32 cellular contexts compared by ENCODE assay signal in genomic region chr19:1736280-1736679, GRCh38. TPM values are rescaled to one million over a fixed set of nuclear protein-coding genes. Genes with fewer than 3 reads are reported as not detected.
"Had no signal": no experiment of that assay in that cellular context is flagged by ENCODE, and none has a peak within 500 bp of the region (broad histone marks: within the 10 kb centered on the region; RNA-seq: fewer than 3 reads in every experiment).

No MANE protein-coding gene starts in this region.

- ATAC-seq: activated CD4-positive, alpha-beta T cell treated with anti-CD3 and anti-CD28 coated beads for 36 hours; activated CD8-positive, alpha-beta memory T cell treated with anti-CD3 and anti-CD28 coated beads, Interleukin-2, amount 10 ng/mL, durations not matched to agents 7 days and 5 days; activated CD8-positive, alpha-beta T cell treated with anti-CD3 and anti-CD28 coated beads, Interleukin-2, amount 10 ng/mL, durations not matched to agents 7 days and 5 days; activated naive CD4-positive, alpha-beta T cell treated with anti-CD3 and anti-CD28 coated beads, Interleukin-2, amount 50 U/mL, for 72 hours; foreskin keratinocyte; gastrocnemius medialis had no signal

- H3K4me1 ChIP-seq: ascending aorta, breast epithelium, colonic mucosa, esophagus muscularis mucosa, foreskin keratinocyte, gastrocnemius medialis had no signal

- H3K9me3 Mint-ChIP-seq: activated naive CD4-positive, alpha-beta T cell treated with anti-CD3 and anti-CD28 coated beads, Interleukin-2, amount 10 ng/mL, durations not matched to agents 7 days and 5 days; activated naive CD4-positive, alpha-beta T cell treated with anti-CD3 and anti-CD28 coated beads, Interleukin-2, amount 50 U/mL, for 72 hours; activated naive CD8-positive, alpha-beta T cell treated with anti-CD3 and anti-CD28 coated beads, Interleukin-2, amount 10 ng/mL, durations not matched to agents 7 days and 5 days had no signal

- H3K9me3 ChIP-seq: ascending aorta, colonic mucosa, gastrocnemius medialis had no signal

- H3K27me3 ChIP-seq: ascending aorta had no signal

- H3K4me1 Mint-ChIP-seq: activated CD4-positive, alpha-beta T cell treated with anti-CD3 and anti-CD28 coated beads for 36 hours; activated CD4-positive, alpha-beta T cell treated with anti-CD3 and anti-CD28 coated beads, Interleukin-2, amount 10 ng/mL, durations not matched to agents 24 days and 14 days; activated CD8-positive, alpha-beta memory T cell treated with anti-CD3 and anti-CD28 coated beads, Interleukin-2, amount 10 ng/mL, durations not matched to agents 7 days and 5 days; activated naive CD4-positive, alpha-beta T cell treated with anti-CD3 and anti-CD28 coated beads, Interleukin-2, amount 10 ng/mL, durations not matched to agents 7 days and 5 days; activated naive CD8-positive, alpha-beta T cell treated with anti-CD3 and anti-CD28 coated beads, Interleukin-2, amount 10 ng/mL, durations not matched to agents 7 days and 5 days had no signal

- H3K27ac ChIP-seq: ascending aorta, breast epithelium, cardiac muscle cell, colonic mucosa, esophagus muscularis mucosa, foreskin keratinocyte, gastrocnemius medialis had no signal

- H3K4me3 Mint-ChIP-seq: activated CD4-positive, alpha-beta memory T cell treated with anti-CD3 and anti-CD28 coated beads for 36 hours; activated CD4-positive, alpha-beta T cell treated with anti-CD3 and anti-CD28 coated beads for 36 hours; activated CD4-positive, alpha-beta T cell treated with anti-CD3 and anti-CD28 coated beads, Interleukin-2, amount 10 ng/mL, durations not matched to agents 24 days and 14 days; activated CD8-positive, alpha-beta memory T cell treated with anti-CD3 and anti-CD28 coated beads, Interleukin-2, amount 10 ng/mL, durations not matched to agents 7 days and 5 days; activated CD8-positive, alpha-beta T cell treated with anti-CD3 and anti-CD28 coated beads, Interleukin-2, amount 10 ng/mL, durations not matched to agents 7 days and 5 days; activated naive CD4-positive, alpha-beta T cell treated with anti-CD3 and anti-CD28 coated beads, Interleukin-2, amount 10 ng/mL, durations not matched to agents 7 days and 5 days; activated naive CD8-positive, alpha-beta T cell treated with anti-CD3 and anti-CD28 coated beads, Interleukin-2, amount 10 ng/mL, durations not matched to agents 7 days and 5 days; brain had no signal

- DNase-seq: activated CD4-positive, alpha-beta memory T cell treated with anti-CD3 and anti-CD28 coated beads for 36 hours; activated CD4-positive, alpha-beta T cell treated with anti-CD3 and anti-CD28 coated beads for 36 hours; activated CD4-positive, alpha-beta T cell treated with anti-CD3 and anti-CD28 coated beads, Interleukin-2, amount 10 ng/mL, durations not matched to agents 24 days and 14 days; activated CD4-positive, CD25-positive, alpha-beta regulatory T cell; activated CD4-positive, CD25-positive, alpha-beta regulatory T cell treated with anti-CD3 and anti-CD28 coated beads, Interleukin-2, amount 50 U/mL, for 72 hours; activated CD8-positive, alpha-beta memory T cell treated with anti-CD3 and anti-CD28 coated beads, Interleukin-2, amount 10 ng/mL, durations not matched to agents 7 days and 5 days; activated CD8-positive, alpha-beta memory T cell treated with anti-CD3 and anti-CD28 coated beads, Interleukin-2, amount 50 U/mL, for 4 hours; activated CD8-positive, alpha-beta T cell treated with anti-CD3 and anti-CD28 coated beads, Interleukin-2, amount 10 ng/mL, durations not matched to agents 7 days and 5 days; activated gamma-delta T cell; activated naive CD4-positive, alpha-beta T cell; activated naive CD4-positive, alpha-beta T cell treated with anti-CD3 and anti-CD28 coated beads, Interleukin-2, amount 10 ng/mL, durations not matched to agents 7 days and 5 days; activated naive CD8-positive, alpha-beta T cell treated with anti-CD3 and anti-CD28 coated beads, Interleukin-2, amount 10 ng/mL, durations not matched to agents 7 days and 5 days; activated T-cell treated with anti-CD3 and anti-CD28 coated beads, Interleukin-2, amount 50 U/mL, for 1 hour; activated T-cell treated with anti-CD3 and anti-CD28 coated beads, Interleukin-2, amount 50 U/mL, for 48 hours; central memory CD4-positive, alpha-beta T cell; cerebellar nuclear complex; colonic mucosa; effector CD8-positive, alpha-beta T cell; foreskin keratinocyte; gastrocnemius medialis; glutamatergic neuron; T-helper 2 cell had no signal

- H3K4me3 ChIP-seq: ascending aorta, breast epithelium, cardiac muscle cell, colonic mucosa, esophagus muscularis mucosa, gastrocnemius medialis had no signal

- H3K36me3 ChIP-seq: ascending aorta, breast epithelium, cardiac muscle cell, colonic mucosa, esophagus muscularis mucosa, gastrocnemius medialis had no signal

- H3K36me3 Mint-ChIP-seq: activated CD4-positive, alpha-beta memory T cell treated with anti-CD3 and anti-CD28 coated beads for 36 hours; activated CD8-positive, alpha-beta memory T cell treated with anti-CD3 and anti-CD28 coated beads, Interleukin-2, amount 10 ng/mL, durations not matched to agents 7 days and 5 days; activated naive CD4-positive, alpha-beta T cell treated with anti-CD3 and anti-CD28 coated beads, Interleukin-2, amount 10 ng/mL, durations not matched to agents 7 days and 5 days; activated naive CD4-positive, alpha-beta T cell treated with anti-CD3 and anti-CD28 coated beads, Interleukin-2, amount 50 U/mL, for 72 hours; activated naive CD8-positive, alpha-beta T cell treated with anti-CD3 and anti-CD28 coated beads, Interleukin-2, amount 10 ng/mL, durations not matched to agents 7 days and 5 days; brain had no signal

- H3K27ac Mint-ChIP-seq: activated CD4-positive, alpha-beta memory T cell treated with anti-CD3 and anti-CD28 coated beads for 36 hours; activated CD4-positive, alpha-beta T cell treated with anti-CD3 and anti-CD28 coated beads for 36 hours; activated CD4-positive, alpha-beta T cell treated with anti-CD3 and anti-CD28 coated beads, Interleukin-2, amount 10 ng/mL, durations not matched to agents 24 days and 14 days; activated CD8-positive, alpha-beta memory T cell treated with anti-CD3 and anti-CD28 coated beads, Interleukin-2, amount 10 ng/mL, durations not matched to agents 7 days and 5 days; activated CD8-positive, alpha-beta T cell treated with anti-CD3 and anti-CD28 coated beads, Interleukin-2, amount 10 ng/mL, durations not matched to agents 7 days and 5 days; activated naive CD4-positive, alpha-beta T cell treated with anti-CD3 and anti-CD28 coated beads, Interleukin-2, amount 10 ng/mL, durations not matched to agents 7 days and 5 days; activated naive CD4-positive, alpha-beta T cell treated with anti-CD3 and anti-CD28 coated beads, Interleukin-2, amount 50 U/mL, for 72 hours; activated naive CD8-positive, alpha-beta T cell treated with anti-CD3 and anti-CD28 coated beads, Interleukin-2, amount 10 ng/mL, durations not matched to agents 7 days and 5 days had no signal

RNA-seq across cellular contexts. Expression of gene ONECUT3, which starts 17.0 kb away (rescaled TPM):
- total RNA-seq: activated CD4-positive, alpha-beta memory T cell treated with anti-CD3 and anti-CD28 coated beads for 36 hours; activated CD4-positive, alpha-beta T cell treated with anti-CD3 and anti-CD28 coated beads for 36 hours; activated CD4-positive, alpha-beta T cell treated with anti-CD3 and anti-CD28 coated beads, Interleukin-2, amount 10 ng/mL, durations not matched to agents 24 days and 14 days; activated CD8-positive, alpha-beta memory T cell treated with anti-CD3 and anti-CD28 coated beads for 36 hours; activated CD8-positive, alpha-beta memory T cell treated with anti-CD3 and anti-CD28 coated beads, Interleukin-2, amount 10 ng/mL, durations not matched to agents 7 days and 5 days; activated CD8-positive, alpha-beta T cell treated with anti-CD3 and anti-CD28 coated beads, Interleukin-2, amount 10 ng/mL, durations not matched to agents 7 days and 5 days; activated naive CD4-positive, alpha-beta T cell treated with anti-CD3 and anti-CD28 coated beads, Interleukin-2, amount 50 U/mL, for 72 hours; activated naive CD8-positive, alpha-beta T cell treated with anti-CD3 and anti-CD28 coated beads, Interleukin-2, amount 10 ng/mL, durations not matched to agents 7 days and 5 days; ascending aorta; breast epithelium; cardiac muscle cell; dermis microvascular lymphatic vessel endothelial cell; epithelial cell of proximal tubule; esophagus muscularis mucosa; foreskin keratinocyte; gastrocnemius medialis; T-helper 1 cell treated with Interleukin-12 subunit alpha and Interleukin-12 subunit beta and Interleukin-4 antibody, amounts not matched to agents 30 ng/mL and 1 ng/mL, for 36 hours had no signal
- polyA plus RNA-seq: cardiac muscle cell, foreskin keratinocyte had no signal
